8 cellular contexts compared by ENCODE assay signal in genomic region chr5:123512631-123513461, GRCh38. TPM values are rescaled to one million over a fixed set of nuclear protein-coding genes. Genes with fewer than 3 reads are reported as not detected.
DNase-seq lines count a peak whose midpoint lies in the region; ATAC-seq lines count a peak whose summit lies in the region.

No MANE protein-coding gene starts in this region.

- DNase-seq in ELR (ENCODE audit: low read depth): peak; percentile 50
- peak; percentile 58 for DNase-seq in Karpas-422
- peak; percentile 82 for DNase-seq in activated CD4-positive, alpha-beta T cell treated with anti-CD3 and anti-CD28 coated beads, Interleukin-2, amount 10 ng/mL, durations not matched to agents 24 days and 14 days
- peak; percentile 16 for DNase-seq in effector CD4-positive, alpha-beta T cell
- DNase-seq in lung microvascular endothelial cell (ENCODE audit: low read depth in 2 of 2): peak; percentile 33 to 44
- DNase-seq in stimulated activated CD8-positive, alpha-beta memory T cell treated with anti-CD3 and anti-CD28 coated beads, Interleukin-15, amount 100 ng/mL, for 4 hours (ENCODE audit: low read depth in 2 of 2): peak; percentile 7 to 19
- no peak for DNase-seq in DMS114 treated with DMSO at 0.1 percent for 48 hours (lab: John Stamatoyannopoulos, UW; ENCODE audit: unreplicated experiment)

- peaks cover 9% of the 10 kb centered on the region for H3K36me3 Mint-ChIP-seq in activated CD4-positive, alpha-beta T cell treated with anti-CD3 and anti-CD28 coated beads, Interleukin-2, amount 10 ng/mL, durations not matched to agents 24 days and 14 days (ENCODE audit: low read depth)

- no peaks in the 10 kb centered on the region for H3K9me3 ChIP-seq in Karpas-422 (ENCODE audit: low read length)

- peaks cover 48% of the 10 kb centered on the region for H3K79me2 ChIP-seq in Karpas-422 (ENCODE audit: low read length)

- peak overlapping the region; percentile 90 for H3K4me3 Mint-ChIP-seq in activated CD4-positive, alpha-beta T cell treated with anti-CD3 and anti-CD28 coated beads, Interleukin-2, amount 10 ng/mL, durations not matched to agents 24 days and 14 days

- no peaks in the 10 kb centered on the region for H3K36me3 ChIP-seq in Karpas-422 (ENCODE audit: insufficient read depth, low read length)

- H3K27ac ChIP-seq in Karpas-422 (ENCODE audit: low read length): no peak overlapping the region

- peak overlapping the region; percentile 82 for H3K4me2 ChIP-seq in Karpas-422 (ENCODE audit: low read depth, low read length, poor library complexity, severe bottlenecking)

- H3K4me3 ChIP-seq in Karpas-422 (ENCODE audit: low read length): peak overlapping the region; percentile 74

- no peaks in the 10 kb centered on the region for H3K9me2 ChIP-seq in Karpas-422 (replicated peaks; ENCODE audit: insufficient read depth, low read length)

- peaks cover 42% of the 10 kb centered on the region for H3K4me1 Mint-ChIP-seq in activated CD4-positive, alpha-beta T cell treated with anti-CD3 and anti-CD28 coated beads, Interleukin-2, amount 10 ng/mL, durations not matched to agents 24 days and 14 days

- no peaks in the 10 kb centered on the region for H3K9me3 Mint-ChIP-seq in activated CD4-positive, alpha-beta T cell treated with anti-CD3 and anti-CD28 coated beads, Interleukin-2, amount 10 ng/mL, durations not matched to agents 24 days and 14 days

- peaks cover 19% of the 10 kb centered on the region for H3K4me1 ChIP-seq in Karpas-422 (ENCODE audit: low read length)

- H3K27me3 ChIP-seq in Karpas-422 (ENCODE audit: low read length): 0 out of 2 replicates have a peak, but pooled peaks cover 2% of the 10 kb centered on the region

- intact Hi-C loops in activated CD4-positive, alpha-beta T cell treated with anti-CD3 and anti-CD28 coated beads, Interleukin-2, amount 10 ng/mL, durations not matched to agents 24 days and 14 days (cut with micrococcal nuclease): loop anchor here (1.0 to 5.0 kb wide), 6 partner anchors 36 to 99 kb away; partner anchors contain the start of gene CEP120

- no peak overlapping the region for H2AFZ ChIP-seq in Karpas-422 (ENCODE audit: low read length)

- H3K27ac Mint-ChIP-seq in activated CD4-positive, alpha-beta T cell treated with anti-CD3 and anti-CD28 coated beads, Interleukin-2, amount 10 ng/mL, durations not matched to agents 24 days and 14 days: peak overlapping the region; percentile 94

- ATAC-seq in GM21825 (IDR thresholded peaks at IDR 0.05; ENCODE audit: unreplicated experiment): peak; percentile 23

- H3K27me3 Mint-ChIP-seq in activated CD4-positive, alpha-beta T cell treated with anti-CD3 and anti-CD28 coated beads, Interleukin-2, amount 10 ng/mL, durations not matched to agents 24 days and 14 days: peaks cover 6% of the 10 kb centered on the region

- peak overlapping the region; percentile 83 for H3K9ac ChIP-seq in Karpas-422 (ENCODE audit: low read length)

- peaks cover 34% of the 10 kb centered on the region for H4K20me1 ChIP-seq in Karpas-422 (ENCODE audit: insufficient read depth, low read depth, low read length)

RNA-seq across cellular contexts. Expression of gene CSNK1G3, which starts 0.9 kb away (rescaled TPM):
- 27.4 and 28.5 TPM in 2 replicates for total RNA-seq in Karpas-422 (2014; rRNA removed; shearing (Covaris generic); ENCODE audit: low replicate concordance)
- total RNA-seq in activated CD4-positive, alpha-beta T cell treated with anti-CD3 and anti-CD28 coated beads, Interleukin-2, amount 10 ng/mL, durations not matched to agents 24 days and 14 days: 36.6 and 40.0 TPM in 2 replicates
- 27.9 and 50.4 TPM in 2 replicates for total RNA-seq in lung microvascular endothelial cell
